In genomic region chr2:27714851-27715291, GRCh38 we compare ENCODE assay signal across 8 cellular contexts. TPM values are rescaled to one million over a fixed set of nuclear protein-coding genes. Genes with fewer than 3 reads are reported as not detected.
DNase-seq lines count a peak whose midpoint lies in the region; ATAC-seq, FAIRE-seq and TF ChIP-seq lines count a peak whose summit lies in the region.

No MANE protein-coding gene starts in this region.

- no peak for FAIRE-seq in GM19239 (lab: Jason Lieb, UNC)

- POLR2A ChIA-PET in BJ (lab: Charles Lee), result no interaction called here

- TF ChIP-seq CTCF in BJ (IDR thresholded peaks at IDR 0.05; ENCODE audit: insufficient read depth, low read depth, low read length) (no peak), RWPE2 (IDR thresholded peaks at IDR 0.05; ENCODE audit: poor library complexity, severe bottlenecking) (no peak), fibroblast of mammary gland (conservative IDR thresholded peaks at IDR 0.05; ENCODE audit: control insufficient read depth, insufficient read depth, low read depth, low read length) (no peak)

- peak overlapping the region; percentile 92 for H2AFZ ChIP-seq in neuron (ENCODE audit: low read depth, low read length)

- peak overlapping the region; percentile 32 for H3K27ac ChIP-seq in RWPE2 (ENCODE audit: poor library complexity, severe bottlenecking)

- H3K4me3 ChIP-seq in BJ (ENCODE audit: low read depth, low read length) (peak overlapping the region; percentile 30), RWPE2 (ENCODE audit: severe bottlenecking) (peak overlapping the region; percentile 19), fibroblast of mammary gland (ENCODE audit: control insufficient read depth, low read depth, low read length) (peak overlapping the region; percentile 42), neuron (ENCODE audit: low read length) (peak overlapping the region; percentile 49)

- H3K4me1 ChIP-seq in RWPE2 (ENCODE audit: insufficient read depth, poor library complexity, severe bottlenecking) (peaks cover 24% of the 10 kb centered on the region), neuron (ENCODE audit: insufficient read depth, low read length) (peaks cover 11% of the 10 kb centered on the region)

- H3K27me3 ChIP-seq in BJ (ENCODE audit: control insufficient read depth, insufficient read depth, low read length) (no peaks in the 10 kb centered on the region), RWPE2 (ENCODE audit: insufficient read depth, poor library complexity, severe bottlenecking) (no peaks in the 10 kb centered on the region), neuron (ENCODE audit: insufficient read depth, low read length) (peaks cover 24% of the 10 kb centered on the region)

- H3K9me3 ChIP-seq in RWPE2 (ENCODE audit: severe bottlenecking) (no peaks in the 10 kb centered on the region), neuron (ENCODE audit: low read length) (no peaks in the 10 kb centered on the region)

- ATAC-seq in RWPE2 (ENCODE audit: low read depth), result no peak
- ATAC-seq in GM18907 (IDR thresholded peaks at IDR 0.05; ENCODE audit: unreplicated experiment), result no peak

- DNase-seq in BJ (ENCODE audit: low read depth), result no peak
- DNase-seq in RWPE2 (ENCODE audit: low spot score), result no peak
- no peak for DNase-seq in fibroblast of mammary gland (ENCODE audit: low read depth)
- DNase-seq in GM19239 (ENCODE audit: insufficient read length, low spot score), result no peak
- DNase-seq in DMS 273 (lab: John Stamatoyannopoulos, UW; ENCODE audit: unreplicated experiment), result no peak
- DNase-seq in NCI-H1694 treated with DMSO at 0.1 percent for 48 hours (lab: John Stamatoyannopoulos, UW), result no peak

- CTCF ChIA-PET in BJ (lab: Yijun Ruan, JAX), result interaction anchor here (0.7 to 2.0 kb wide), 3 partner anchors 9 to 32 kb away, joined by 6 to 9 read pairs (median 6); no protein-coding TSS in a partner anchor

- H3K36me3 ChIP-seq in BJ (ENCODE audit: control insufficient read depth, insufficient read depth, low read length) (no peaks in the 10 kb centered on the region), RWPE2 (ENCODE audit: low read depth) (no peaks in the 10 kb centered on the region), neuron (ENCODE audit: insufficient read depth, low read length) (no peaks in the 10 kb centered on the region)

RNA-seq across cellular contexts. Expression of gene SLC4A1AP, which starts 51.2 kb away (rescaled TPM):
- polyA plus RNA-seq in BJ (2011; rRNA removed), result 8.8 and 10.1 TPM in 2 replicates
- polyA minus RNA-seq in BJ (2011; rRNA and poly(A)+ RNA removed), result 5.1 and 8.0 TPM in 2 replicates

RNA-seq across cellular contexts. Expression of gene SUPT7L, which starts 51.5 kb away (rescaled TPM):
- polyA plus RNA-seq in BJ (2011; rRNA removed), result 43.5 and 52.0 TPM in 2 replicates
- polyA minus RNA-seq in BJ (2011; rRNA and poly(A)+ RNA removed), result 32.0 and 43.6 TPM in 2 replicates

RNA-seq across cellular contexts. Expression of gene MRPL33, which starts 56.6 kb away (rescaled TPM):
- 31.0 and 83.3 TPM in 2 replicates for polyA plus RNA-seq in BJ (2011; rRNA removed)
- polyA minus RNA-seq in BJ (2011; rRNA and poly(A)+ RNA removed), result 5.4 and 7.2 TPM in 2 replicates
